In genomic region chr6:26956601-26957184, GRCh38 we compare ENCODE assay signal across 1 cellular context.
TF ChIP-seq lines count a peak whose summit lies in the region.

No MANE protein-coding gene starts in this region.

TF ChIP-seq in HepG2, 621 proteins besides CTCF, POLR2A, EP300 and RAD21 (continued from another document):
- TF ChIP-seq MLXIP (CRISPR knock-in tag; IDR thresholded peaks at IDR 0.05; ENCODE audit: borderline replicate concordance) (peak; percentile 67; the same call in 1 of the 2 replicates), ZNF232 (CRISPR knock-in tag; IDR thresholded peaks at IDR 0.05; ENCODE audit: borderline replicate concordance) (peak; percentile 33; the same call in 1 of the 2 replicates), CBFB (CRISPR knock-in tag; IDR thresholded peaks at IDR 0.05) (peak; percentile 88; the same call in 1 of the 2 replicates), NFAT5 (CRISPR knock-in tag; IDR thresholded peaks at IDR 0.05) (peak; percentile 52; the same call in 1 of the 2 replicates), IRF2 (CRISPR knock-in tag; IDR thresholded peaks at IDR 0.05) (peak; percentile 92), TBX2 (CRISPR knock-in tag; IDR thresholded peaks at IDR 0.05; ENCODE audit: borderline replicate concordance) (peak; percentile 45; the same call in 1 of the 2 replicates), ZFY (CRISPR knock-in tag; IDR thresholded peaks at IDR 0.05) (peak; percentile 88), HMG20A (CRISPR knock-in tag; IDR thresholded peaks at IDR 0.05; ENCODE audit: borderline replicate concordance) (peak; percentile 32; the same call in 1 of the 2 replicates), ZNF143 (CRISPR knock-in tag; IDR thresholded peaks at IDR 0.05) (0 out of 2 replicates have a peak, but pooled peaks have one; percentile 51), BRD4 (CRISPR knock-in tag; IDR thresholded peaks at IDR 0.05) (peak; percentile 86)
- TF ChIP-seq, protein P1, sequence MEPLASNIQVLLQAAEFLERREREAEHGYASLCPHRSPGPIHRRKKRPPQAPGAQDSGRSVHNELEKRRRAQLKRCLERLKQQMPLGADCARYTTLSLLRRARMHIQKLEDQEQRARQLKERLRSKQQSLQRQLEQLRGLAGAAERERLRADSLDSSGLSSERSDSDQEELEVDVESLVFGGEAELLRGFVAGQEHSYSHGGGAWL (CRISPR knock-in tag; IDR thresholded peaks at IDR 0.05), result peak; percentile 62
- TF ChIP-seq, protein P2, sequence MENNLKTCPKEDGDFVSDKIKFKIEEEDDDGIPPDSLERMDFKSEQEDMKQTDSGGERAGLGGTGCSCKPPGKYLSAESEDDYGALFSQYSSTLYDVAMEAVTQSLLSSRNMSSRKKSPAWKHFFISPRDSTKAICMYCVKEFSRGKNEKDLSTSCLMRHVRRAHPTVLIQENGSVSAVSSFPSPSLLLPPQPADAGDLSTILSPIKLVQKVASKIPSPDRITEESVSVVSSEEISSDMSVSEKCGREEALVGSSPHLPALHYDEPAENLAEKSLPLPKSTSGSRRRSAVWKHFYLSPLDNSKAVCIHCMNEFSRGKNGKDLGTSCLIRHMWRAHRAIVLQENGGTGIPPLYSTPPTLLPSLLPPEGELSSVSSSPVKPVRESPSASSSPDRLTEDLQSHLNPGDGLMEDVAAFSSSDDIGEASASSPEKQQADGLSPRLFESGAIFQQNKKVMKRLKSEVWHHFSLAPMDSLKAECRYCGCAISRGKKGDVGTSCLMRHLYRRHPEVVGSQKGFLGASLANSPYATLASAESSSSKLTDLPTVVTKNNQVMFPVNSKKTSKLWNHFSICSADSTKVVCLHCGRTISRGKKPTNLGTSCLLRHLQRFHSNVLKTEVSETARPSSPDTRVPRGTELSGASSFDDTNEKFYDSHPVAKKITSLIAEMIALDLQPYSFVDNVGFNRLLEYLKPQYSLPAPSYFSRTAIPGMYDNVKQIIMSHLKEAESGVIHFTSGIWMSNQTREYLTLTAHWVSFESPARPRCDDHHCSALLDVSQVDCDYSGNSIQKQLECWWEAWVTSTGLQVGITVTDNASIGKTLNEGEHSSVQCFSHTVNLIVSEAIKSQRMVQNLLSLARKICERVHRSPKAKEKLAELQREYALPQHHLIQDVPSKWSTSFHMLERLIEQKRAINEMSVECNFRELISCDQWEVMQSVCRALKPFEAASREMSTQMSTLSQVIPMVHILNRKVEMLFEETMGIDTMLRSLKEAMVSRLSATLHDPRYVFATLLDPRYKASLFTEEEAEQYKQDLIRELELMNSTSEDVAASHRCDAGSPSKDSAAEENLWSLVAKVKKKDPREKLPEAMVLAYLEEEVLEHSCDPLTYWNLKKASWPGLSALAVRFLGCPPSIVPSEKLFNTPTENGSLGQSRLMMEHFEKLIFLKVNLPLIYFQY (CRISPR knock-in tag; IDR thresholded peaks at IDR 0.05; ENCODE audit: borderline replicate concordance), result peak; percentile 93; the same call in 1 of the 2 replicates
TF ChIP-seq in HepG2: peak in this region for 157; not testable (repeated sequence) for 464.
